ENCODE assay signal across 23 cellular contexts in genomic region chr16:68100504-68100903, GRCh38. TPM values are rescaled to one million over a fixed set of nuclear protein-coding genes. Genes with fewer than 3 reads are reported as not detected.
DNase-seq lines count a peak whose midpoint lies in the region; ATAC-seq and TF ChIP-seq lines count a peak whose summit lies in the region.
"Had no signal": no experiment of that assay in that cellular context is flagged by ENCODE, and none has a peak within 500 bp of the region (broad histone marks: within the 10 kb centered on the region; RNA-seq: fewer than 3 reads in every experiment).

No MANE protein-coding gene starts in this region.

- no peak for DNase-seq in activated naive CD4-positive, alpha-beta T cell treated with anti-CD3 and anti-CD28 coated beads, Interleukin-2, amount 50 U/mL, for 72 hours (ENCODE audit: low spot score in 2 of 2)
- DNase-seq in activated naive CD4-positive, alpha-beta T cell treated with anti-CD3 and anti-CD28 coated beads, Interleukin-2, amount 10 ng/mL, durations not matched to agents 7 days and 5 days = no peak
- DNase-seq in activated T-helper 1 cell treated with anti-CD3 and anti-CD28 coated beads, Interleukin-12 subunit alpha, Interleukin-12 subunit beta, Interleukin-2, Interleukin-4 antibody, amounts not matched to agents 30 ng/mL and 10 ng/mL and 1 ng/mL, durations not matched to agents 14 hours and 24 hours and 36 hours (ENCODE audit: low spot score) = no peak
- DNase-seq in immature natural killer cell (no peak), glutamatergic neuron (no peak), activated gamma-delta T cell (lab: John Stamatoyannopoulos, UW) (no peak), left lobe of liver (ENCODE audit: low spot score) (no peak)
- DNase-seq in stimulated activated effector memory CD8-positive, alpha-beta T cell treated with anti-CD3 and anti-CD28 coated beads, Interleukin-12 subunit alpha, Interleukin-12 subunit beta, amount 100 ng/mL, for 72 hours (ENCODE audit: low spot score in 2 of 2) = no peak
- DNase-seq: activated CD4-positive, CD25-positive, alpha-beta regulatory T cell treated with anti-CD3 and anti-CD28 coated beads, Interleukin-2, amount 50 U/mL, for 72 hours; body of pancreas; C1 segment of cervical spinal cord; cerebellar nuclear complex; dorsolateral prefrontal cortex; kidney; NCI-H1105 treated with DMSO at 0.1 percent for 48 hours; NCI-H2029; NCI-H526; PC-9; SIG-M5; sigmoid colon; stimulated activated CD4-positive, alpha-beta T cell treated with anti-CD3 and anti-CD28 coated beads, Interleukin-4, amount 100 ng/mL, for 24 hours; SW 1271 had no signal

- H3K9me3 Mint-ChIP-seq in activated naive CD4-positive, alpha-beta T cell treated with anti-CD3 and anti-CD28 coated beads, Interleukin-2, amount 50 U/mL, for 72 hours = peaks cover 4 to 8% of the 10 kb centered on the region in 2 donors
- H3K9me3 Mint-ChIP-seq in activated naive CD4-positive, alpha-beta T cell treated with anti-CD3 and anti-CD28 coated beads, Interleukin-2, amount 10 ng/mL, durations not matched to agents 7 days and 5 days = peaks cover 5% of the 10 kb centered on the region
- peaks cover 3% of the 10 kb centered on the region for H3K9me3 Mint-ChIP-seq in activated T-helper 1 cell treated with anti-CD3 and anti-CD28 coated beads, Interleukin-12 subunit alpha, Interleukin-12 subunit beta, Interleukin-2, Interleukin-4 antibody, amounts not matched to agents 30 ng/mL and 10 ng/mL and 1 ng/mL, durations not matched to agents 14 hours and 24 hours and 36 hours
- no peaks in the 10 kb centered on the region for H3K9me3 Mint-ChIP-seq in immature natural killer cell
- peaks cover 4% of the 10 kb centered on the region for H3K9me3 Mint-ChIP-seq in stimulated activated effector memory CD8-positive, alpha-beta T cell treated with anti-CD3 and anti-CD28 coated beads, Interleukin-12 subunit alpha, Interleukin-12 subunit beta, amount 100 ng/mL, for 72 hours
- H3K9me3 Mint-ChIP-seq in glutamatergic neuron (ENCODE audit: unreplicated experiment) = peaks cover 6% of the 10 kb centered on the region

- no peak for TF ChIP-seq CTCF in glutamatergic neuron (IDR thresholded peaks at IDR 0.05; ENCODE audit: partially characterized antibody, unreplicated experiment)

- H3K36me3 Mint-ChIP-seq in activated naive CD4-positive, alpha-beta T cell treated with anti-CD3 and anti-CD28 coated beads, Interleukin-2, amount 50 U/mL, for 72 hours = peaks cover 0 to 35% of the 10 kb centered on the region in 2 donors
- H3K36me3 Mint-ChIP-seq in activated naive CD4-positive, alpha-beta T cell treated with anti-CD3 and anti-CD28 coated beads, Interleukin-2, amount 10 ng/mL, durations not matched to agents 7 days and 5 days = peaks cover 37% of the 10 kb centered on the region
- peaks cover 25% of the 10 kb centered on the region for H3K36me3 Mint-ChIP-seq in activated T-helper 1 cell treated with anti-CD3 and anti-CD28 coated beads, Interleukin-12 subunit alpha, Interleukin-12 subunit beta, Interleukin-2, Interleukin-4 antibody, amounts not matched to agents 30 ng/mL and 10 ng/mL and 1 ng/mL, durations not matched to agents 14 hours and 24 hours and 36 hours (ENCODE audit: low read depth)
- H3K36me3 Mint-ChIP-seq in immature natural killer cell (peaks cover 0 to 3% (median 0%) of the 10 kb centered on the region in 3 donors), glutamatergic neuron (ENCODE audit: unreplicated experiment) (peaks cover 8% of the 10 kb centered on the region)
- H3K36me3 Mint-ChIP-seq in stimulated activated effector memory CD8-positive, alpha-beta T cell treated with anti-CD3 and anti-CD28 coated beads, Interleukin-12 subunit alpha, Interleukin-12 subunit beta, amount 100 ng/mL, for 72 hours = peaks cover 46% of the 10 kb centered on the region

- ATAC-seq in activated naive CD4-positive, alpha-beta T cell treated with anti-CD3 and anti-CD28 coated beads, Interleukin-2, amount 50 U/mL, for 72 hours = peak; percentile 34 to 44
- peak; percentile 75 for ATAC-seq in stimulated activated effector memory CD8-positive, alpha-beta T cell treated with anti-CD3 and anti-CD28 coated beads, Interleukin-12 subunit alpha, Interleukin-12 subunit beta, amount 100 ng/mL, for 72 hours
- ATAC-seq in left lobe of liver = no peak
- ATAC-seq: body of pancreas; stimulated activated memory B cell treated with anti-CD40 and anti-IgM and Interleukin-4, amounts not matched to agents 10 μg/mL and 1 μg/mL and 100 μg/mL, for 72 hours had no signal

- no peak overlapping the region for H3K27ac Mint-ChIP-seq in activated naive CD4-positive, alpha-beta T cell treated with anti-CD3 and anti-CD28 coated beads, Interleukin-2, amount 50 U/mL, for 72 hours
- no peak overlapping the region for H3K27ac Mint-ChIP-seq in activated naive CD4-positive, alpha-beta T cell treated with anti-CD3 and anti-CD28 coated beads, Interleukin-2, amount 10 ng/mL, durations not matched to agents 7 days and 5 days
- H3K27ac Mint-ChIP-seq in activated T-helper 1 cell treated with anti-CD3 and anti-CD28 coated beads, Interleukin-12 subunit alpha, Interleukin-12 subunit beta, Interleukin-2, Interleukin-4 antibody, amounts not matched to agents 30 ng/mL and 10 ng/mL and 1 ng/mL, durations not matched to agents 14 hours and 24 hours and 36 hours = peak overlapping the region; percentile 31
- H3K27ac Mint-ChIP-seq in immature natural killer cell = peak overlapping the region; percentile 73 to 92 (median 90)
- H3K27ac Mint-ChIP-seq in stimulated activated effector memory CD8-positive, alpha-beta T cell treated with anti-CD3 and anti-CD28 coated beads, Interleukin-12 subunit alpha, Interleukin-12 subunit beta, amount 100 ng/mL, for 72 hours = peak overlapping the region; percentile 6
- H3K27ac Mint-ChIP-seq in glutamatergic neuron (ENCODE audit: unreplicated experiment) = no peak overlapping the region
- H3K27ac Mint-ChIP-seq: stimulated activated memory B cell treated with anti-CD40 and anti-IgM and Interleukin-4, amounts not matched to agents 10 μg/mL and 1 μg/mL and 100 μg/mL, for 72 hours had no signal

- H3K4me1 Mint-ChIP-seq in activated naive CD4-positive, alpha-beta T cell treated with anti-CD3 and anti-CD28 coated beads, Interleukin-2, amount 10 ng/mL, durations not matched to agents 7 days and 5 days = peaks cover 49% of the 10 kb centered on the region
- peaks cover 65% of the 10 kb centered on the region for H3K4me1 Mint-ChIP-seq in activated T-helper 1 cell treated with anti-CD3 and anti-CD28 coated beads, Interleukin-12 subunit alpha, Interleukin-12 subunit beta, Interleukin-2, Interleukin-4 antibody, amounts not matched to agents 30 ng/mL and 10 ng/mL and 1 ng/mL, durations not matched to agents 14 hours and 24 hours and 36 hours (ENCODE audit: low read depth)
- peaks cover 89 to 97% of the 10 kb centered on the region in 2 donors for H3K4me1 Mint-ChIP-seq in immature natural killer cell
- H3K4me1 Mint-ChIP-seq in stimulated activated effector memory CD8-positive, alpha-beta T cell treated with anti-CD3 and anti-CD28 coated beads, Interleukin-12 subunit alpha, Interleukin-12 subunit beta, amount 100 ng/mL, for 72 hours = peaks cover 72% of the 10 kb centered on the region
- peaks cover 3% of the 10 kb centered on the region for H3K4me1 Mint-ChIP-seq in glutamatergic neuron (ENCODE audit: low read depth, unreplicated experiment)

- no peaks in the 10 kb centered on the region for H3K27me3 Mint-ChIP-seq in activated naive CD4-positive, alpha-beta T cell treated with anti-CD3 and anti-CD28 coated beads, Interleukin-2, amount 10 ng/mL, durations not matched to agents 7 days and 5 days
- no peaks in the 10 kb centered on the region for H3K27me3 Mint-ChIP-seq in activated T-helper 1 cell treated with anti-CD3 and anti-CD28 coated beads, Interleukin-12 subunit alpha, Interleukin-12 subunit beta, Interleukin-2, Interleukin-4 antibody, amounts not matched to agents 30 ng/mL and 10 ng/mL and 1 ng/mL, durations not matched to agents 14 hours and 24 hours and 36 hours (ENCODE audit: insufficient read depth)
- H3K27me3 Mint-ChIP-seq in immature natural killer cell (ENCODE audit: low read depth in 3 of 3) (peaks cover 0 to 1% (median 0%) of the 10 kb centered on the region in 3 donors), glutamatergic neuron (ENCODE audit: unreplicated experiment) (peaks cover 2% of the 10 kb centered on the region)
- H3K27me3 Mint-ChIP-seq: stimulated activated memory B cell treated with anti-CD40 and anti-IgM and Interleukin-4, amounts not matched to agents 10 μg/mL and 1 μg/mL and 100 μg/mL, for 72 hours had no signal

- H3K4me3 Mint-ChIP-seq in activated naive CD4-positive, alpha-beta T cell treated with anti-CD3 and anti-CD28 coated beads, Interleukin-2, amount 10 ng/mL, durations not matched to agents 7 days and 5 days = no peak overlapping the region
- no peak overlapping the region for H3K4me3 Mint-ChIP-seq in activated T-helper 1 cell treated with anti-CD3 and anti-CD28 coated beads, Interleukin-12 subunit alpha, Interleukin-12 subunit beta, Interleukin-2, Interleukin-4 antibody, amounts not matched to agents 30 ng/mL and 10 ng/mL and 1 ng/mL, durations not matched to agents 14 hours and 24 hours and 36 hours
- H3K4me3 Mint-ChIP-seq in immature natural killer cell (peak overlapping the region; percentile 70 to 84 (median 80)), glutamatergic neuron (ENCODE audit: unreplicated experiment) (no peak overlapping the region)
- H3K4me3 Mint-ChIP-seq in stimulated activated effector memory CD8-positive, alpha-beta T cell treated with anti-CD3 and anti-CD28 coated beads, Interleukin-12 subunit alpha, Interleukin-12 subunit beta, amount 100 ng/mL, for 72 hours = peak overlapping the region; percentile 12
- H3K4me3 Mint-ChIP-seq: stimulated activated memory B cell treated with anti-CD40 and anti-IgM and Interleukin-4, amounts not matched to agents 10 μg/mL and 1 μg/mL and 100 μg/mL, for 72 hours had no signal

- CTCF ChIA-PET in activated naive CD4-positive, alpha-beta T cell treated with anti-CD3 and anti-CD28 coated beads, Interleukin-2, amount 10 ng/mL, durations not matched to agents 7 days and 5 days (lab: Charles Lee) = interaction anchor here (0.7 to 1.1 kb wide), 2 partner anchors 8 to 21 kb away, joined by 3 read pairs; no protein-coding TSS in a partner anchor

- intact Hi-C loops in activated T-helper 1 cell treated with anti-CD3 and anti-CD28 coated beads, Interleukin-12 subunit alpha, Interleukin-12 subunit beta, Interleukin-2, Interleukin-4 antibody, amounts not matched to agents 30 ng/mL and 10 ng/mL and 1 ng/mL, durations not matched to agents 14 hours and 24 hours and 36 hours (cut with micrococcal nuclease) = no loop called here

RNA-seq across cellular contexts. Expression of gene NFATC3, which starts 15.3 kb away (rescaled TPM):
- total RNA-seq in activated naive CD4-positive, alpha-beta T cell treated with anti-CD3 and anti-CD28 coated beads, Interleukin-2, amount 50 U/mL, for 72 hours = 10 to 100 TPM; 64.2 to 90.1 TPM
- 152 and 157 TPM in 2 replicates for total RNA-seq in activated T-helper 1 cell treated with anti-CD3 and anti-CD28 coated beads, Interleukin-12 subunit alpha, Interleukin-12 subunit beta, Interleukin-2, Interleukin-4 antibody, amounts not matched to agents 30 ng/mL and 10 ng/mL and 1 ng/mL, durations not matched to agents 14 hours and 24 hours and 36 hours
- 100 to 1,000 TPM in 2 of 3 donors, 10 to 100 TPM in 1; 66.5 to 160 (median 119) TPM for polyA plus RNA-seq in immature natural killer cell
- 33.1 TPM for total RNA-seq in glutamatergic neuron (ENCODE audit: unreplicated experiment)
- total RNA-seq in left lobe of liver = 27.6 TPM

Comparison
In these comparisons a context has a peak if more than half of its experiments do, and no peak if none do; other contexts are left out.
1. H3K27ac Mint-ChIP-seq: peak in activated T-helper 1 cell treated with anti-CD3 and anti-CD28 coated beads, Interleukin-12 subunit alpha, Interleukin-12 subunit beta, Interleukin-2, Interleukin-4 antibody, amounts not matched to agents 30 ng/mL and 10 ng/mL and 1 ng/mL, durations not matched to agents 14 hours and 24 hours and 36 hours (single experiment), immature natural killer cell (6 of 6) and stimulated activated effector memory CD8-positive, alpha-beta T cell treated with anti-CD3 and anti-CD28 coated beads, Interleukin-12 subunit alpha, Interleukin-12 subunit beta, amount 100 ng/mL, for 72 hours (single experiment); none in activated naive CD4-positive, alpha-beta T cell treated with anti-CD3 and anti-CD28 coated beads, Interleukin-2, amount 50 U/mL, for 72 hours (0 of 2), activated naive CD4-positive, alpha-beta T cell treated with anti-CD3 and anti-CD28 coated beads, Interleukin-2, amount 10 ng/mL, durations not matched to agents 7 days and 5 days (single experiment) and glutamatergic neuron (single experiment).
2. H3K4me3 Mint-ChIP-seq: peak in immature natural killer cell (5 of 5) and stimulated activated effector memory CD8-positive, alpha-beta T cell treated with anti-CD3 and anti-CD28 coated beads, Interleukin-12 subunit alpha, Interleukin-12 subunit beta, amount 100 ng/mL, for 72 hours (single experiment); none in activated naive CD4-positive, alpha-beta T cell treated with anti-CD3 and anti-CD28 coated beads, Interleukin-2, amount 10 ng/mL, durations not matched to agents 7 days and 5 days (single experiment), activated T-helper 1 cell treated with anti-CD3 and anti-CD28 coated beads, Interleukin-12 subunit alpha, Interleukin-12 subunit beta, Interleukin-2, Interleukin-4 antibody, amounts not matched to agents 30 ng/mL and 10 ng/mL and 1 ng/mL, durations not matched to agents 14 hours and 24 hours and 36 hours (single experiment) and glutamatergic neuron (single experiment).